In the genomic region with DNA sequence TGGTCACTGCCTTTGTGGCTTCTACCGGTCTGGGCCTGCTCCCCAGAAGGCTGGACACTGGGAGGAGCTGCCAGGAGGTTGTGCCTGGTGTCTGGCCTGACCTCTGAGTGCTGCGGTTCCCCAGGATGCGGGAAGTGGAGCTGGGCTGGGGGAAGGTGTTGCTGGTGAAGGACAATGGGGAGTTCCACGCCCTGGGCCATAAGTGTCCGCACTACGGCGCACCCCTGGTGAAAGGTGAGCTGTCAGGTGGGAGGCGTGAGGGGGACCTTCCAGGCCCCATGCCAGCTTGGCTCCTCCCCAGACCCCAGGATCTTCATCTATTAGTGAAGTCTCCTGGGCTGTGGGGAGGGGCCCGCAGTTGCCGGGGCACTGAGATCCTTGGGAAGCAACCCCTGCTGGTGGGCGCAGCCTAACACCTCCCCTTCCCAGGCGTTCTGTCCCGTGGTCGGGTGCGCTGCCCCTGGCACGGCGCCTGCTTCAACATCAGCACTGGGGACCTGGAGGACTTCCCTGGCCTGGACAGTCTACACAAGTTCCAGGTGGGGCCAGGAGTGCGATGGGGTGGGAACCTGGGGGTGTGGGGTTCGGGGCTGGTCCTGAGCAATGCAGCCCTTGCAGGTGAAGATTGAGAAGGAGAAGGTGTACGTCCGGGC, we compare ENCODE assay signal across 26 cellular contexts. TPM values are rescaled to one million over a fixed set of nuclear protein-coding genes. Genes with fewer than 3 reads are reported as not detected.
"Had no signal": no experiment of that assay in that cellular context is flagged by ENCODE, and none has a peak within 500 bp of the region (broad histone marks: within the 10 kb centered on the region; RNA-seq: fewer than 3 reads in every experiment).

No MANE protein-coding gene starts in this region.

- H3K4me1 ChIP-seq: gastroesophageal sphincter, lower lobe of right lung, thyroid gland had no signal

- H3K27ac ChIP-seq: brain microvascular endothelial cell, gastroesophageal sphincter, heart left ventricle, lower lobe of right lung, neutrophil, stomach, thyroid gland had no signal

- H3K27ac Mint-ChIP-seq: activated T-cell treated with anti-CD3 and anti-CD28 coated beads, Interleukin-2, amount 50 U/mL, for 72 hours; immature natural killer cell; natural killer cell; stimulated activated naive B cell treated with anti-CD40 and anti-IgM and Interleukin-4, amounts not matched to agents 10 μg/mL and 1 μg/mL and 100 μg/mL, for 72 hours had no signal

- H3K36me3 ChIP-seq: brain microvascular endothelial cell, gastroesophageal sphincter, heart left ventricle, lower lobe of right lung, neutrophil, stomach, thyroid gland had no signal

- H3K4me1 Mint-ChIP-seq: immature natural killer cell had no signal

- DNase-seq: activated CD4-positive, alpha-beta T cell treated with anti-CD3 and anti-CD28 coated beads for 4 hours; activated CD4-positive, alpha-beta T cell treated with anti-CD3 and anti-CD28 coated beads, Interleukin-2, amount 50 U/mL, for 4 hours; activated naive CD4-positive, alpha-beta T cell; activated T-cell treated with anti-CD3 and anti-CD28 coated beads for 4 hours; activated T-cell treated with anti-CD3 and anti-CD28 coated beads, Interleukin-2, amount 50 U/mL, for 72 hours; amniotic stem cell; brain microvascular endothelial cell; heart left ventricle; hypothalamus; immature natural killer cell; lower lobe of right lung; mesendoderm; natural killer cell; stimulated activated CD4-positive, alpha-beta T cell treated with anti-CD3 and anti-CD28 coated beads, Interleukin-1b, Interleukin-23, amount 100 ng/mL, for 48 hours; stimulated activated CD4-positive, alpha-beta T cell treated with anti-CD3 and anti-CD28 coated beads, Interleukin-4, amount 100 ng/mL, for 4 hours; stimulated activated CD8-positive, alpha-beta memory T cell treated with anti-CD3 and anti-CD28 coated beads, Interleukin-4, amount 100 ng/mL, for 48 hours; stimulated activated naive B cell treated with anti-CD40 and anti-IgM and Interleukin-4, amounts not matched to agents 10 μg/mL and 1 μg/mL and 100 μg/mL, for 72 hours; stomach; T-helper 1 cell; thyroid gland had no signal

- H3K27me3 ChIP-seq: gastroesophageal sphincter, heart left ventricle, neutrophil, thyroid gland had no signal

- H3K36me3 Mint-ChIP-seq: immature natural killer cell, natural killer cell had no signal

- H3K4me3 ChIP-seq: gastroesophageal sphincter, heart left ventricle, lower lobe of right lung, smooth muscle cell, stomach, thyroid gland had no signal

- ATAC-seq: activated T-cell treated with anti-CD3 and anti-CD28 coated beads, Interleukin-2, amount 50 U/mL, for 72 hours; gastroesophageal sphincter; heart left ventricle; left lobe of liver; lower lobe of right lung; natural killer cell; stimulated activated naive B cell treated with anti-CD40 and anti-IgM and Interleukin-4, amounts not matched to agents 10 μg/mL and 1 μg/mL and 100 μg/mL, for 72 hours had no signal

- H3K4me3 Mint-ChIP-seq: activated T-cell treated with anti-CD3 and anti-CD28 coated beads, Interleukin-2, amount 50 U/mL, for 72 hours; immature natural killer cell; natural killer cell; stimulated activated naive B cell treated with anti-CD40 and anti-IgM and Interleukin-4, amounts not matched to agents 10 μg/mL and 1 μg/mL and 100 μg/mL, for 72 hours had no signal

- H3K9me3 Mint-ChIP-seq: immature natural killer cell had no signal

- H3K9me3 ChIP-seq: neutrophil, thyroid gland had no signal

RNA-seq across cellular contexts. Expression of a gene that starts 6.7 kb away (rescaled TPM):
- total RNA-seq: endothelial cell of umbilical vein had no signal
- polyA plus RNA-seq: smooth muscle cell had no signal

RNA-seq across cellular contexts. Expression of a gene that starts 41.2 kb away (rescaled TPM):
- total RNA-seq: endothelial cell of umbilical vein, kidney epithelial cell had no signal
- polyA plus RNA-seq: immature natural killer cell had no signal
